Comparison of ENCODE assay signal across 9 cellular contexts in genomic region chr5:138789771-138790242, GRCh38. TPM values are rescaled to one million over a fixed set of nuclear protein-coding genes. Genes with fewer than 3 reads are reported as not detected.
DNase-seq lines count a peak whose midpoint lies in the region; ATAC-seq and TF ChIP-seq lines count a peak whose summit lies in the region.
"Had no signal": no experiment of that assay in that cellular context is flagged by ENCODE, and none has a peak within 500 bp of the region (broad histone marks: within the 10 kb centered on the region; RNA-seq: fewer than 3 reads in every experiment).

No MANE protein-coding gene starts in this region.

- peaks cover 6% of the 10 kb centered on the region for H3K4me1 Mint-ChIP-seq in activated CD4-positive, alpha-beta T cell treated with anti-CD3 and anti-CD28 coated beads, Interleukin-2, amount 10 ng/mL, durations not matched to agents 7 days and 5 days
- H3K4me1 Mint-ChIP-seq in activated CD8-positive, alpha-beta T cell treated with anti-CD3 and anti-CD28 coated beads, Interleukin-2, amount 10 ng/mL, durations not matched to agents 7 days and 5 days (ENCODE audit: low read depth), result peaks cover 8% of the 10 kb centered on the region

- peak; percentile 46 for DNase-seq in activated CD4-positive, alpha-beta T cell treated with anti-CD3 and anti-CD28 coated beads, Interleukin-2, amount 10 ng/mL, durations not matched to agents 7 days and 5 days
- no peak for DNase-seq in activated CD4-positive, alpha-beta T cell treated with anti-CD3 and anti-CD28 coated beads for 1 hour
- peak; percentile 38 for DNase-seq in activated CD8-positive, alpha-beta T cell treated with anti-CD3 and anti-CD28 coated beads, Interleukin-2, amount 10 ng/mL, durations not matched to agents 7 days and 5 days
- DNase-seq in iPS-NIHi7 (ENCODE audit: extremely low spot score), result peak; percentile 63
- no peak for DNase-seq in head of caudate nucleus
- DNase-seq in stimulated activated CD4-positive, alpha-beta T cell treated with anti-CD3 and anti-CD28 coated beads, Interleukin-4, amount 100 ng/mL, for 1 hour, result no peak

- CTCF ChIA-PET in activated CD4-positive, alpha-beta T cell treated with anti-CD3 and anti-CD28 coated beads, Interleukin-2, amount 10 ng/mL, durations not matched to agents 7 days and 5 days (lab: Charles Lee), result interaction anchor here (0.6 to 3.5 kb wide), 12 partner anchors 9 to 372 kb away, joined by 3 to 16 read pairs (median 4); no protein-coding TSS in a partner anchor
- CTCF ChIA-PET in activated CD8-positive, alpha-beta T cell treated with anti-CD3 and anti-CD28 coated beads, Interleukin-2, amount 10 ng/mL, durations not matched to agents 7 days and 5 days (lab: Charles Lee), result interaction anchor here (0.6 to 3.1 kb wide), 49 partner anchors 9 to 579 kb away, joined by 3 to 41 read pairs (median 4); partner anchors contain the start of gene HSPA9

- TF ChIP-seq CTCF in LNCAP (IDR thresholded peaks at IDR 0.05), result peak; percentile 76

- peak; percentile 58 for ATAC-seq in activated CD8-positive, alpha-beta T cell treated with anti-CD3 and anti-CD28 coated beads, Interleukin-2, amount 10 ng/mL, durations not matched to agents 7 days and 5 days
- no peak for ATAC-seq in HG02642 (IDR thresholded peaks at IDR 0.05; ENCODE audit: poor library complexity, unreplicated experiment)

- intact Hi-C loops in head of caudate nucleus (cut with DNase I), result no loop called here

- H3K27me3 Mint-ChIP-seq in activated CD4-positive, alpha-beta T cell treated with anti-CD3 and anti-CD28 coated beads, Interleukin-2, amount 10 ng/mL, durations not matched to agents 7 days and 5 days, result peaks cover 41% of the 10 kb centered on the region
- H3K27me3 Mint-ChIP-seq in activated CD8-positive, alpha-beta T cell treated with anti-CD3 and anti-CD28 coated beads, Interleukin-2, amount 10 ng/mL, durations not matched to agents 7 days and 5 days (ENCODE audit: low read depth), result peaks cover 31% of the 10 kb centered on the region

- POLR2A ChIA-PET in activated CD4-positive, alpha-beta T cell treated with anti-CD3 and anti-CD28 coated beads, Interleukin-2, amount 10 ng/mL, durations not matched to agents 7 days and 5 days (lab: Charles Lee), result no interaction called here
- POLR2A ChIA-PET in activated CD8-positive, alpha-beta T cell treated with anti-CD3 and anti-CD28 coated beads, Interleukin-2, amount 10 ng/mL, durations not matched to agents 7 days and 5 days (lab: Charles Lee), result interaction anchor here (0.8 kb wide), 1 partner anchor 58 kb away, joined by 3 read pairs; no protein-coding TSS in a partner anchor

- H3K9me3 Mint-ChIP-seq in activated CD4-positive, alpha-beta T cell treated with anti-CD3 and anti-CD28 coated beads, Interleukin-2, amount 10 ng/mL, durations not matched to agents 7 days and 5 days, result no peaks in the 10 kb centered on the region
- H3K9me3 Mint-ChIP-seq in activated CD8-positive, alpha-beta T cell treated with anti-CD3 and anti-CD28 coated beads, Interleukin-2, amount 10 ng/mL, durations not matched to agents 7 days and 5 days (ENCODE audit: insufficient read depth), result no peaks in the 10 kb centered on the region

- H3K4me3 Mint-ChIP-seq in activated CD4-positive, alpha-beta T cell treated with anti-CD3 and anti-CD28 coated beads, Interleukin-2, amount 10 ng/mL, durations not matched to agents 7 days and 5 days, result no peak overlapping the region
- no peak overlapping the region for H3K4me3 Mint-ChIP-seq in activated CD8-positive, alpha-beta T cell treated with anti-CD3 and anti-CD28 coated beads, Interleukin-2, amount 10 ng/mL, durations not matched to agents 7 days and 5 days
- H3K4me3 Mint-ChIP-seq: activated naive CD8-positive, alpha-beta T cell had no signal

- H3K27ac Mint-ChIP-seq in activated CD4-positive, alpha-beta T cell treated with anti-CD3 and anti-CD28 coated beads, Interleukin-2, amount 10 ng/mL, durations not matched to agents 7 days and 5 days, result no peak overlapping the region
- no peak overlapping the region for H3K27ac Mint-ChIP-seq in activated CD8-positive, alpha-beta T cell treated with anti-CD3 and anti-CD28 coated beads, Interleukin-2, amount 10 ng/mL, durations not matched to agents 7 days and 5 days
- H3K27ac Mint-ChIP-seq: activated naive CD8-positive, alpha-beta T cell had no signal

- H3K36me3 Mint-ChIP-seq in activated CD4-positive, alpha-beta T cell treated with anti-CD3 and anti-CD28 coated beads, Interleukin-2, amount 10 ng/mL, durations not matched to agents 7 days and 5 days (ENCODE audit: low read depth), result no peaks in the 10 kb centered on the region
- H3K36me3 Mint-ChIP-seq in activated CD8-positive, alpha-beta T cell treated with anti-CD3 and anti-CD28 coated beads, Interleukin-2, amount 10 ng/mL, durations not matched to agents 7 days and 5 days (ENCODE audit: low read depth), result no peaks in the 10 kb centered on the region
- H3K36me3 Mint-ChIP-seq: activated naive CD8-positive, alpha-beta T cell had no signal

RNA-seq across cellular contexts. Expression of gene CTNNA1, which starts 36.6 kb away (rescaled TPM):
- 10 to 100 TPM; 34.4 to 38.6 TPM for total RNA-seq in activated CD4-positive, alpha-beta T cell treated with anti-CD3 and anti-CD28 coated beads, Interleukin-2, amount 10 ng/mL, durations not matched to agents 7 days and 5 days
- 10 to 100 TPM; 22.4 to 22.9 TPM for total RNA-seq in activated CD8-positive, alpha-beta T cell treated with anti-CD3 and anti-CD28 coated beads, Interleukin-2, amount 10 ng/mL, durations not matched to agents 7 days and 5 days

Comparison
In these comparisons a context has a peak if more than half of its experiments do, and no peak if none do; other contexts are left out.
1. DNase-seq: peak in activated CD4-positive, alpha-beta T cell treated with anti-CD3 and anti-CD28 coated beads, Interleukin-2, amount 10 ng/mL, durations not matched to agents 7 days and 5 days (single experiment), activated CD8-positive, alpha-beta T cell treated with anti-CD3 and anti-CD28 coated beads, Interleukin-2, amount 10 ng/mL, durations not matched to agents 7 days and 5 days (single experiment) and iPS-NIHi7 (single experiment); none in activated CD4-positive, alpha-beta T cell treated with anti-CD3 and anti-CD28 coated beads for 1 hour (single experiment), head of caudate nucleus (0 of 42) and stimulated activated CD4-positive, alpha-beta T cell treated with anti-CD3 and anti-CD28 coated beads, Interleukin-4, amount 100 ng/mL, for 1 hour (single experiment).